In genomic region chr13:27620377-27621115, GRCh38 we compare ENCODE assay signal across 1 cellular context.
TF ChIP-seq lines count a peak whose summit lies in the region.

Gene LNX2 (minus strand): TSS chr13:27620529. CDS start chr13:27581703, 38,826 bp downstream.

TF ChIP-seq in HEK293, 187 proteins besides CTCF, POLR2A, EP300 and RAD21 (continued from another document):
- no peak for TF ChIP-seq ZNF426 (tag by site-specific recombination; IDR thresholded peaks at IDR 0.05)
- TF ChIP-seq ZNF561 (tag by site-specific recombination; IDR thresholded peaks at IDR 0.05; ENCODE audit: borderline replicate concordance) = 0 out of 2 replicates have a peak, but pooled peaks have one; percentile 12
- no peak for TF ChIP-seq HOXA7 (CRISPR knock-in tag; IDR thresholded peaks at IDR 0.05; ENCODE audit: borderline replicate concordance)
- no peak for TF ChIP-seq ZNF23 (tag by site-specific recombination; IDR thresholded peaks at IDR 0.05; ENCODE audit: borderline replicate concordance)
- peak; percentile 85 for TF ChIP-seq ZBTB26 (tag by site-specific recombination; optimal IDR thresholded peaks at IDR 0.05)
- 0 out of 2 replicates have a peak, but pooled peaks have one; percentile 48 for TF ChIP-seq ZNF324 (tag by site-specific recombination; IDR thresholded peaks at IDR 0.05)
- peak; percentile 76 for TF ChIP-seq ZFHX2 (tag by site-specific recombination; conservative IDR thresholded peaks at IDR 0.05)
